8 cellular contexts compared by ENCODE assay signal in genomic region chr19:37466277-37466797, GRCh38. TPM values are rescaled to one million over a fixed set of nuclear protein-coding genes. Genes with fewer than 3 reads are reported as not detected.
A peak's percentile ranks its signal among the peaks of the same experiment; 100 is the strongest.
DNase-seq lines count a peak whose midpoint lies in the region; ATAC-seq and TF ChIP-seq lines count a peak whose summit lies in the region.

No MANE protein-coding gene starts in this region.

- H3K4me3 ChIP-seq in heart right ventricle (peak overlapping the region; percentile 71 to 85 (median 79)), mesenchymal stem cell (ENCODE audit: insufficient read depth in 1 of 2, low read depth in 1 of 2, low read length in 2 of 2) (peak overlapping the region; percentile 79 to 99), urinary bladder (ENCODE audit: low read depth, low read length) (peak overlapping the region; percentile 69)

- no peak overlapping the region for H2BK5ac ChIP-seq in mesenchymal stem cell (ENCODE audit: low read depth, low read length, poor library complexity, severe bottlenecking)

- peak overlapping the region; percentile 90 for H3K9ac ChIP-seq in mesenchymal stem cell (ENCODE audit: low read length)

- peaks cover 2 to 34% (median 27%) of the 10 kb centered on the region in 9 donors for H3K4me1 ChIP-seq in heart right ventricle
- peaks cover 5% of the 10 kb centered on the region for H3K4me1 ChIP-seq in mesenchymal stem cell (ENCODE audit: control insufficient read depth, insufficient read depth, low read depth, low read length)
- H3K4me1 ChIP-seq in urinary bladder (ENCODE audit: insufficient read depth): no peaks in the 10 kb centered on the region

- H3K4me1 Mint-ChIP-seq in MCF 10A (ENCODE audit: insufficient read depth, unreplicated experiment): no peaks in the 10 kb centered on the region

- peaks cover 18% of the 10 kb centered on the region for H3K79me1 ChIP-seq in mesenchymal stem cell (replicated peaks; ENCODE audit: low read length, poor library complexity, severe bottlenecking)

- no peak overlapping the region for H2BK120ac ChIP-seq in mesenchymal stem cell (ENCODE audit: low read depth, low read length)

- peaks cover 16% of the 10 kb centered on the region for H3K9me3 Mint-ChIP-seq in MCF 10A (ENCODE audit: unreplicated experiment)

- peak overlapping the region in 9 of 10 donors; percentile 85 to 99 (median 95) for H3K27ac ChIP-seq in heart right ventricle
- peak overlapping the region; percentile 92 for H3K27ac ChIP-seq in mesenchymal stem cell (ENCODE audit: low read length, poor library complexity, severe bottlenecking)
- peak overlapping the region; percentile 53 for H3K27ac ChIP-seq in urinary bladder (ENCODE audit: low read depth)

- no peak overlapping the region for H2BK12ac ChIP-seq in mesenchymal stem cell (ENCODE audit: low read length in 2 of 2)

- 32 to 36% methylated on average over 25 of the region's 25 CpGs for WGBS in heart right ventricle, 2 donors
- WGBS in mesenchymal stem cell: 43% methylated on average over 24 of the region's 25 CpGs
- WGBS in urinary bladder: 26% methylated on average over 25 of the region's 25 CpGs

- no peak overlapping the region for H4K8ac ChIP-seq in mesenchymal stem cell (ENCODE audit: low read length)

- H4K91ac ChIP-seq in mesenchymal stem cell (ENCODE audit: low read length): no peak overlapping the region

- peak overlapping the region; percentile 74 for H2AFZ ChIP-seq in mesenchymal stem cell (ENCODE audit: low read depth, low read length)

- peaks cover 0 to 60% (median 15%) of the 10 kb centered on the region in 11 donors for H3K9me3 ChIP-seq in heart right ventricle
- H3K9me3 ChIP-seq in mesenchymal stem cell (ENCODE audit: control insufficient read depth, low read length): peaks cover 38% of the 10 kb centered on the region

- ATAC-seq in heart right ventricle (no peak), Right ventricle myocardium superior (ENCODE audit: poor library complexity) (no peak)

- DNase-seq in heart right ventricle (no peak), Right ventricle myocardium superior (no peak), MCF 10A (ENCODE audit: unreplicated experiment) (no peak), mesenchymal stem cell (no peak), D341Med (ENCODE audit: low spot score) (no peak), LoVo (ENCODE audit: low spot score) (no peak), mesenteric fat pad (ENCODE audit: low spot score) (no peak)

- TF ChIP-seq CTCF in heart right ventricle (IDR thresholded peaks at IDR 0.05) (no peak), MCF 10A (IDR thresholded peaks at IDR 0.05; ENCODE audit: unreplicated experiment) (no peak)

- H3K4me3 Mint-ChIP-seq in MCF 10A (ENCODE audit: unreplicated experiment): peak overlapping the region; percentile 91

- H3K23ac ChIP-seq in mesenchymal stem cell (ENCODE audit: low read length in 2 of 2): no peak overlapping the region

- no peak overlapping the region for H3K4ac ChIP-seq in mesenchymal stem cell (ENCODE audit: low read depth in 1 of 2, low read length in 2 of 2)

- no peak overlapping the region for H3K18ac ChIP-seq in mesenchymal stem cell (ENCODE audit: low read depth in 1 of 2, low read length in 2 of 2)

- intact Hi-C loops in heart right ventricle (cut with DNase I) (loop anchor here in 6 of 10 donors (2.0 to 10.0 kb wide), 8 partner anchors 40 to 494 kb away; partner anchors contain the start of genes ZNF793 (in 4 of the 6), ZNF527 (in 3 of the 6), ZFP30 (in 1 of the 6) and ZNF585A (in 1 of the 6)), Right ventricle myocardium superior (cut with DNase I) (loop anchor here (10.0 kb wide), 1 partner anchor 92 kb away; the partner anchor contains the start of gene ZNF527), MCF 10A (cut with micrococcal nuclease) (loop anchor here (5.0 kb wide), 1 partner anchor 249 kb away; the partner anchor contains the start of gene ZNF383)

- H3K27ac Mint-ChIP-seq in MCF 10A (ENCODE audit: low read depth, unreplicated experiment): peak overlapping the region; percentile 72

- no peaks in the 10 kb centered on the region for H3K36me3 Mint-ChIP-seq in MCF 10A (ENCODE audit: insufficient read depth, unreplicated experiment)

- H2BK15ac ChIP-seq in mesenchymal stem cell (ENCODE audit: low read depth, poor library complexity, severe bottlenecking): no peak overlapping the region

- H3K4me2 ChIP-seq in mesenchymal stem cell (ENCODE audit: low read length, poor library complexity, severe bottlenecking): peak overlapping the region; percentile 62

- POLR2A ChIA-PET in MCF 10A (lab: Yijun Ruan, JAX): interaction anchor here (4.5 kb wide), 1 partner anchor 128 kb away, joined by 42 read pairs; the partner anchor contains the start of genes ZNF540 and ZNF571

- CTCF ChIA-PET in MCF 10A (lab: Yijun Ruan, JAX): interaction anchor here (0.6 kb wide), 1 partner anchor 195 kb away, joined by 3 read pairs; no protein-coding TSS in a partner anchor

- H3K27me3 Mint-ChIP-seq in MCF 10A (ENCODE audit: insufficient read depth, unreplicated experiment): no peaks in the 10 kb centered on the region

- peaks cover 0 to 51% (median 25%) of the 10 kb centered on the region in 9 donors for H3K36me3 ChIP-seq in heart right ventricle
- peaks cover 15 to 35% of the 10 kb centered on the region in 2 experiments for H3K36me3 ChIP-seq in mesenchymal stem cell (ENCODE audit: control insufficient read depth in 1 of 2, insufficient read depth in 2 of 2, low read depth in 1 of 2, low read length in 2 of 2)
- H3K36me3 ChIP-seq in urinary bladder (ENCODE audit: insufficient read depth): no peaks in the 10 kb centered on the region

- H2AK5ac ChIP-seq in mesenchymal stem cell (ENCODE audit: low read length, severe bottlenecking): no peak overlapping the region

- no TSS peak for BruUV-seq in MCF 10A (replicated peaks; lab: Mats Ljungman, UMichigan)

- H3K27me3 ChIP-seq in heart right ventricle (no peaks in the 10 kb centered on the region), mesenchymal stem cell (ENCODE audit: control insufficient read depth in 1 of 2, insufficient read depth in 1 of 2, low read length in 2 of 2) (no peaks in the 10 kb centered on the region)

- H3K14ac ChIP-seq in mesenchymal stem cell (ENCODE audit: low read length in 2 of 2): peak overlapping the region in 1 of 2 experiments; percentile 91

RNA-seq across cellular contexts. Expression of gene ZNF569, which starts 0.9 kb away (rescaled TPM):
- total RNA-seq in heart right ventricle: 1 to 10 TPM; 4.5 to 8.0 (median 6.2) TPM
- 1 to 10 TPM; 3.0 to 3.5 TPM for polyA plus RNA-seq in heart right ventricle
- 5.2 TPM for total RNA-seq in Right ventricle myocardium superior
- 3.4 and 3.9 TPM in 2 replicates for total RNA-seq in MCF 10A (2022)
- 3.2 TPM for polyA plus RNA-seq in mesenchymal stem cell (2013, experiment 1 of 2)
- 3.4 TPM for polyA plus RNA-seq in mesenchymal stem cell (2013, experiment 2 of 2)
- 14.8 TPM for total RNA-seq in urinary bladder
- polyA plus RNA-seq in urinary bladder: 4.3 TPM
- total RNA-seq in mesenteric fat pad: 5.7 TPM

RNA-seq across cellular contexts. Expression of gene ZNF570, which starts 2.8 kb away (rescaled TPM):
- total RNA-seq in heart right ventricle: 1 to 10 TPM; 5.2 to 9.8 (median 8.1) TPM
- polyA plus RNA-seq in heart right ventricle: 1 to 10 TPM; 2.1 to 2.6 TPM
- total RNA-seq in Right ventricle myocardium superior: 6.7 TPM
- 0.96 and 1.4 TPM in 2 replicates for total RNA-seq in MCF 10A (2022)
- polyA plus RNA-seq in mesenchymal stem cell (2013, experiment 1 of 2): 3.8 TPM
- polyA plus RNA-seq in mesenchymal stem cell (2013, experiment 2 of 2): 3.3 TPM
- total RNA-seq in urinary bladder: 16.3 TPM
- polyA plus RNA-seq in urinary bladder: 3.9 TPM
- 5.2 TPM for total RNA-seq in mesenteric fat pad

RNA-seq across cellular contexts. Expression of gene ZNF793, which starts 40.4 kb away (rescaled TPM):
- total RNA-seq in heart right ventricle: 1 to 10 TPM; 4.7 to 9.6 (median 6.9) TPM
- polyA plus RNA-seq in heart right ventricle: 1 to 10 TPM; 2.4 to 7.2 TPM
- total RNA-seq in Right ventricle myocardium superior: 5.7 TPM
- not detected in 2 replicates for total RNA-seq in MCF 10A (2022)
- polyA plus RNA-seq in mesenchymal stem cell (2013, experiment 1 of 2): 1.8 TPM
- 2.1 TPM for polyA plus RNA-seq in mesenchymal stem cell (2013, experiment 2 of 2)
- total RNA-seq in urinary bladder: 16.8 TPM
- 3.9 TPM for polyA plus RNA-seq in urinary bladder
- total RNA-seq in mesenteric fat pad: 2.3 TPM
